Comparison of ENCODE assay signal across 20 cellular contexts in genomic region chr13:110530839-110531499, GRCh38. TPM values are rescaled to one million over a fixed set of nuclear protein-coding genes. Genes with fewer than 3 reads are reported as not detected.
DNase-seq lines count a peak whose midpoint lies in the region; ATAC-seq, FAIRE-seq and TF ChIP-seq lines count a peak whose summit lies in the region.
"Had no signal": no experiment of that assay in that cellular context is flagged by ENCODE, and none has a peak within 500 bp of the region (broad histone marks: within the 10 kb centered on the region; RNA-seq: fewer than 3 reads in every experiment).

No MANE protein-coding gene starts in this region.

- no peak overlapping the region for H3K4ac ChIP-seq in neuronal stem cell (ENCODE audit: low read length)

- TF ChIP-seq POLR2A in HepG2 (IDR thresholded peaks at IDR 0.05; ENCODE audit: insufficient read depth in 1 of 2, low read depth in 2 of 2, low read length in 2 of 2) (no peak), Peyer's patch (IDR thresholded peaks at IDR 0.05) (no peak)

- CTCF ChIA-PET in HepG2 (lab: Yijun Ruan, JAX; ENCODE audit: low intra/inter-chr PET ratio, low total read pairs): no interaction called here

- peaks cover 25 to 66% (median 51%) of the 10 kb centered on the region in 4 donors for H3K4me1 ChIP-seq in liver (ENCODE audit: control insufficient read depth in 4 of 4, insufficient read depth in 4 of 4, low read length in 3 of 4)
- H3K4me1 ChIP-seq in HepG2 (ENCODE audit: insufficient read depth, low read length): peaks cover 34% of the 10 kb centered on the region
- H3K4me1 ChIP-seq in kidney (ENCODE audit: control insufficient read depth in 1 of 2, insufficient read depth in 1 of 2, low read depth in 1 of 2, low read length in 2 of 2): peaks cover 43 to 56% of the 10 kb centered on the region in 2 donors
- peaks cover 3 to 7% of the 10 kb centered on the region in 2 donors for H3K4me1 ChIP-seq in neuronal stem cell (ENCODE audit: control insufficient read depth in 2 of 2, insufficient read depth in 1 of 2, low read depth in 1 of 2, low read length in 2 of 2)
- peaks cover 0 to 29% (median 7%) of the 10 kb centered on the region in 4 donors for H3K4me1 ChIP-seq in Peyer's patch

- H3K9me3 ChIP-seq in liver (ENCODE audit: control insufficient read depth in 4 of 4, low read length in 3 of 4) (no peaks in the 10 kb centered on the region), HepG2 (ENCODE audit: low read length) (no peaks in the 10 kb centered on the region), kidney (ENCODE audit: control insufficient read depth in 1 of 2, low read length in 2 of 2) (no peaks in the 10 kb centered on the region), neuronal stem cell (replicated peaks in 1 of 2; ENCODE audit: control insufficient read depth in 2 of 2, insufficient read depth in 1 of 2, low read depth in 1 of 2, low read length in 2 of 2) (peaks cover 0 to 17% of the 10 kb centered on the region in 2 donors), Peyer's patch (no peaks in the 10 kb centered on the region)

- no TSS peak for BruUV-seq in HepG2 (replicated peaks; lab: Mats Ljungman, UMichigan)

- in situ Hi-C loops in HepG2 (cut with HindIII; ENCODE audit: extremely low pct_ligation_motif_present, low pct_unique_long_range_greater_than_20kb): no loop called here

- no peak overlapping the region for H2BK12ac ChIP-seq in neuronal stem cell (ENCODE audit: low read length)

- no peak overlapping the region for H4K8ac ChIP-seq in neuronal stem cell (ENCODE audit: low read depth, low read length)

- no peak overlapping the region for H2BK15ac ChIP-seq in neuronal stem cell (ENCODE audit: low read length)

- DNase-seq in HepG2 (ENCODE audit: low spot score): no peak
- DNase-seq in kidney: peak; percentile 49
- no peak for DNase-seq in neuronal stem cell (ENCODE audit: low spot score)
- DNase-seq in NCI-H2227 treated with DMSO at 0.1 percent for 48 hours (lab: John Stamatoyannopoulos, UW): no peak
- DNase-seq in Peyer's patch: no peak
- DNase-seq in stimulated activated CD4-positive, alpha-beta T cell treated with anti-CD3 and anti-CD28 coated beads, Interleukin-4, amount 100 ng/mL, for 1 hour: no peak
- DNase-seq in amniotic stem cell (lab: John Stamatoyannopoulos, UW): no peak
- DNase-seq: AML-193; CD4-positive, CD25-positive, alpha-beta regulatory T cell; COR-L47; NCI-H1105; NCI-H510A; NCI-H748 treated with DMSO at 0.1 percent for 48 hours; NK-92 treated with Interleukin-12 subunit alpha and Interleukin-12 subunit beta, amount 100 ng/mL, for 24 hours; Right ventricle myocardium superior had no signal

- TF ChIP-seq EP300 in HepG2 (IDR thresholded peaks at IDR 0.05; ENCODE audit: low read depth in 2 of 2, low read length in 2 of 2) (no peak), HepG2 (CRISPR knock-in tag; IDR thresholded peaks at IDR 0.05; ENCODE audit: borderline replicate concordance) (no peak)

- no peak overlapping the region for H2BK5ac ChIP-seq in neuronal stem cell (ENCODE audit: low read length)

- H4K91ac ChIP-seq in neuronal stem cell (ENCODE audit: low read depth, low read length, poor library complexity): peak overlapping the region; percentile 41

- no peak for ATAC-seq in HepG2
- ATAC-seq: K562 had no signal

- no peak overlapping the region for H3K4me3 ChIP-seq in liver (ENCODE audit: low read depth in 1 of 3, low read length in 3 of 3)
- no peak overlapping the region for H3K4me3 ChIP-seq in HepG2 (replicated peaks in 1 of 3; ENCODE audit: insufficient read depth in 1 of 3, low read depth in 2 of 3, low read length in 3 of 3)
- H3K4me3 ChIP-seq in kidney (ENCODE audit: low read length in 2 of 2): no peak overlapping the region
- H3K4me3 ChIP-seq in neuronal stem cell (ENCODE audit: low read length in 2 of 2): no peak overlapping the region
- no peak overlapping the region for H3K4me3 ChIP-seq in Peyer's patch
- H3K4me3 ChIP-seq: GM12878, K562 had no signal

- H2BK120ac ChIP-seq in neuronal stem cell (ENCODE audit: low read depth, low read length): no peak overlapping the region

- H2AFZ ChIP-seq in HepG2 (ENCODE audit: low read length) (no peak overlapping the region), neuronal stem cell (ENCODE audit: low read length) (no peak overlapping the region)

- H3K18ac ChIP-seq in neuronal stem cell (ENCODE audit: low read length): peak overlapping the region; percentile 36

- no peak for FAIRE-seq in HepG2 (lab: Jason Lieb, UNC)
- FAIRE-seq in kidney (lab: Jason Lieb, UNC): no peak
- FAIRE-seq: G401.6, GM12878, K562 had no signal

- TF ChIP-seq RAD21 in liver (IDR thresholded peaks at IDR 0.05) (no peak), HepG2 (CRISPR knock-in tag; IDR thresholded peaks at IDR 0.05) (no peak)

- H2AK5ac ChIP-seq in neuronal stem cell (ENCODE audit: low read depth, low read length): no peak overlapping the region

- H3K14ac ChIP-seq in neuronal stem cell (ENCODE audit: low read length): no peak overlapping the region

- peaks cover 30% of the 10 kb centered on the region for H3K79me2 ChIP-seq in HepG2 (ENCODE audit: insufficient read depth, low read length)

- POLR2A ChIA-PET in HepG2 (lab: Yijun Ruan, JAX): no interaction called here

- no peak overlapping the region for H3K23ac ChIP-seq in neuronal stem cell (ENCODE audit: low read depth, low read length, poor library complexity)

- peak overlapping the region; percentile 22 to 56 for H3K27ac ChIP-seq in liver (ENCODE audit: low read depth in 1 of 2, low read length in 2 of 2)
- H3K27ac ChIP-seq in HepG2 (ENCODE audit: extremely low read length, insufficient read depth, low read length): no peak overlapping the region
- H3K27ac ChIP-seq in kidney (ENCODE audit: low read depth in 2 of 2, low read length in 2 of 2): peak overlapping the region; percentile 33 to 63
- H3K27ac ChIP-seq in neuronal stem cell (replicated peaks; ENCODE audit: low read length): no peak overlapping the region
- peak overlapping the region in 1 of 4 donors; percentile 17 for H3K27ac ChIP-seq in Peyer's patch
- H3K27ac ChIP-seq: 22Rv1 had no signal

- H3K9ac ChIP-seq in liver (ENCODE audit: low read depth in 1 of 2, low read length in 2 of 2): no peak overlapping the region
- no peak overlapping the region for H3K9ac ChIP-seq in HepG2 (ENCODE audit: insufficient read depth, low read depth, low read length)
- no peak overlapping the region for H3K9ac ChIP-seq in kidney (ENCODE audit: low read length in 2 of 2)
- H3K9ac ChIP-seq in neuronal stem cell (ENCODE audit: low read depth, low read length, poor library complexity): no peak overlapping the region

- H3K36me3 ChIP-seq in liver (ENCODE audit: control insufficient read depth in 4 of 4, insufficient read depth in 3 of 4, low read depth in 1 of 4, low read length in 3 of 4) (peaks cover 0 to 6% (median 1%) of the 10 kb centered on the region in 4 donors), HepG2 (replicated peaks in 1 of 2; ENCODE audit: control insufficient read depth in 1 of 2, insufficient read depth in 2 of 2, low read length in 2 of 2) (peaks cover 0 to 11% of the 10 kb centered on the region in 2 experiments; a peak in 4 of 5 replicates), kidney (ENCODE audit: control insufficient read depth in 1 of 2, insufficient read depth in 2 of 2, low read length in 2 of 2) (no peaks in the 10 kb centered on the region), neuronal stem cell (replicated peaks in 1 of 2; ENCODE audit: control insufficient read depth in 2 of 2, insufficient read depth in 2 of 2, low read length in 2 of 2) (no peaks in the 10 kb centered on the region), Peyer's patch (peaks cover 0 to 7% (median 0%) of the 10 kb centered on the region in 3 donors)

- no peak overlapping the region for H3K4me2 ChIP-seq in HepG2 (ENCODE audit: low read depth, low read length)
- H3K4me2 ChIP-seq in neuronal stem cell (ENCODE audit: insufficient read depth, low read length, poor library complexity, severe bottlenecking): no peak overlapping the region

- H4K20me1 ChIP-seq in HepG2 (ENCODE audit: insufficient read depth, low read length): peaks cover 30% of the 10 kb centered on the region; the same call in 1 of the 2 replicates

- TF ChIP-seq CTCF in liver (IDR thresholded peaks at IDR 0.05; ENCODE audit: low read depth, low read length, missing input control) (no peak), HepG2 (CRISPR knock-in tag; IDR thresholded peaks at IDR 0.05) (no peak), kidney (IDR thresholded peaks at IDR 0.05; ENCODE audit: borderline replicate concordance, extremely low read depth, insufficient read depth) (no peak), Peyer's patch (IDR thresholded peaks at IDR 0.05) (no peak)

- H3K79me1 ChIP-seq in neuronal stem cell (ENCODE audit: low read depth, low read length): no peaks in the 10 kb centered on the region

- no peaks in the 10 kb centered on the region for H3K27me3 ChIP-seq in liver (ENCODE audit: control insufficient read depth in 4 of 4, insufficient read depth in 4 of 4, low read length in 3 of 4)
- no peaks in the 10 kb centered on the region for H3K27me3 ChIP-seq in HepG2 (ENCODE audit: control insufficient read depth in 1 of 2, insufficient read depth in 2 of 2, low read length in 2 of 2)
- peaks cover 0 to 5% (median 0%) of the 10 kb centered on the region in 3 experiments for H3K27me3 ChIP-seq in neuronal stem cell (ENCODE audit: control insufficient read depth in 3 of 3, insufficient read depth in 3 of 3, low read depth in 1 of 3, low read length in 3 of 3)
- H3K27me3 ChIP-seq in Peyer's patch: no peaks in the 10 kb centered on the region

- intact Hi-C loops in HepG2 (cut with micrococcal nuclease; ENCODE audit: unreplicated experiment): no loop called here
- intact Hi-C loops in kidney (cut with DNase I): no loop called here

- 92% methylated on average over 13 of the region's 13 CpGs for WGBS in liver
- WGBS in HepG2 (ENCODE audit: low lambda C conversion rate): 96% methylated on average over 12 of the region's 13 CpGs
- no CpG with 5 or more reads among the region's 13 CpGs for WGBS in neuronal stem cell (ENCODE audit: extremely low coverage in 2 of 2, insufficient read length in 2 of 2, insufficient replicate concordance in 1 of 2), 2 donors

RNA-seq across cellular contexts. Expression of gene RAB20, which starts 30.6 kb away (rescaled TPM):
- total RNA-seq in liver (10 to 100 TPM in 1 of 2 donors, 1 to 10 TPM in 1; 9.8 to 31.0 TPM), HepG2 (2016; rRNA removed; fragmentation: Illumina TruSeq; extraction: Trizol) (15.2 and 15.6 TPM in 2 replicates), kidney (33.6 TPM), Peyer's patch (10 to 100 TPM; 15.7 to 69.1 (median 62.2) TPM)
- polyA plus RNA-seq in liver (10 to 100 TPM; 19.3 to 36.9 TPM), HepG2 (2011; rRNA removed) (27.3 and 30.5 TPM in 2 replicates), kidney (ENCODE audit: insufficient read depth, low read depth, low replicate concordance) (47.7 TPM)
- 5.8 and 6.2 TPM in 2 replicates for total RNA-seq in HepG2 (2016; cell fraction: cytosol; rRNA removed; fragmentation: Illumina TruSeq; extraction: Trizol; ENCODE audit: low read depth)
- 13.5 and 15.3 TPM in 2 replicates for total RNA-seq in HepG2 (2016; cell fraction: insoluble cytoplasmic fraction; rRNA removed; fragmentation: Illumina TruSeq; extraction: Trizol)
- total RNA-seq in HepG2 (2016; cell fraction: membrane; rRNA removed; fragmentation: Illumina TruSeq; extraction: Trizol): 12.0 and 13.1 TPM in 2 replicates
- total RNA-seq in HepG2 (2016; cell fraction: nucleus; rRNA removed; fragmentation: Illumina TruSeq; extraction: Trizol): 6.5 and 7.9 TPM in 2 replicates
- polyA plus RNA-seq in HepG2 (2011; cell fraction: cytosol; rRNA removed): 28.4 and 39.0 TPM in 2 replicates
- 12.0 and 13.8 TPM in 2 replicates for polyA plus RNA-seq in HepG2 (2011; cell fraction: nucleus; rRNA removed)
- polyA plus RNA-seq in HepG2 (2012): 14.6 and 20.9 TPM in 2 replicates
- polyA plus RNA-seq in HepG2 (2016; cell fraction: cytosol; fragmentation: Illumina TruSeq; extraction: Trizol; ENCODE audit: low read depth): 4.5 and 5.9 TPM in 2 replicates
- 13.3 and 15.2 TPM in 2 replicates for polyA plus RNA-seq in HepG2 (2016; cell fraction: insoluble cytoplasmic fraction; fragmentation: Illumina TruSeq; extraction: Trizol; ENCODE audit: low read depth)
- 7.5 and 8.5 TPM in 2 replicates for polyA plus RNA-seq in HepG2 (2016; cell fraction: membrane; fragmentation: Illumina TruSeq; extraction: Trizol; ENCODE audit: low read depth)
- polyA plus RNA-seq in HepG2 (2016; cell fraction: nucleus; fragmentation: Illumina TruSeq; extraction: Trizol; ENCODE audit: insufficient read depth, low read depth): 9.6 and 9.8 TPM in 2 replicates
- 7.5 and 23.0 TPM in 2 replicates for polyA minus RNA-seq in HepG2 (2011; rRNA and poly(A)+ RNA removed; ENCODE audit: low replicate concordance)
- 12.6 and 15.1 TPM in 2 replicates for polyA minus RNA-seq in HepG2 (2011; cell fraction: cytosol; rRNA and poly(A)+ RNA removed)
- polyA minus RNA-seq in HepG2 (2011; cell fraction: nucleus; rRNA and poly(A)+ RNA removed): 8.2 TPM in 2 replicates
- 0.56 TPM for polyA plus RNA-seq in neuronal stem cell (2013, experiment 1 of 2)
- 0.76 TPM for polyA plus RNA-seq in neuronal stem cell (2013, experiment 2 of 2)
- total RNA-seq: CD4-positive, CD25-positive, alpha-beta regulatory T cell had no signal

Comparison
In these comparisons a context has a peak if more than half of its experiments do, and no peak if none do; other contexts are left out.
1. H3K27ac ChIP-seq: peak in liver (2 of 2) and kidney (2 of 2); none in HepG2 (single experiment) and neuronal stem cell (single experiment).